In genomic region chr20:25549172-25549865, GRCh38 we compare ENCODE assay signal across 1 cellular context.
TF ChIP-seq lines count a peak whose summit lies in the region.

No MANE protein-coding gene starts in this region.

TF ChIP-seq in H1, 55 proteins besides CTCF, POLR2A, EP300 and RAD21:
- TF ChIP-seq NRF1 (IDR thresholded peaks at IDR 0.05; ENCODE audit: low read depth, low read length) (no peak), CHD2 (IDR thresholded peaks at IDR 0.05; ENCODE audit: low read length) (no peak), POU5F1 (IDR thresholded peaks at IDR 0.05; ENCODE audit: low read depth, low read length) (no peak), ASH2L (IDR thresholded peaks at IDR 0.05; ENCODE audit: low read length) (no peak), JUN (IDR thresholded peaks at IDR 0.05; ENCODE audit: low read depth, low read length) (no peak), CTBP2 (IDR thresholded peaks at IDR 0.05; ENCODE audit: borderline replicate concordance, insufficient read depth, insufficient read length, low read length) (no peak), MAX (IDR thresholded peaks at IDR 0.05) (no peak), FOSL1 (IDR thresholded peaks at IDR 0.05; ENCODE audit: insufficient read depth, low read depth, low read length) (no peak), TCF12 (IDR thresholded peaks at IDR 0.05; ENCODE audit: low read depth, low read length) (no peak), CEBPB (IDR thresholded peaks at IDR 0.05; ENCODE audit: low read depth, low read length) (no peak), KDM5A (IDR thresholded peaks at IDR 0.05; ENCODE audit: low read length) (no peak), GABPA (IDR thresholded peaks at IDR 0.05; ENCODE audit: borderline replicate concordance, insufficient read depth, low read length) (no peak), USF2 (IDR thresholded peaks at IDR 0.05; ENCODE audit: low read length) (no peak), NANOG (IDR thresholded peaks at IDR 0.05; ENCODE audit: insufficient read depth, low read depth, low read length, poor library complexity, severe bottlenecking) (no peak), SP4 (IDR thresholded peaks at IDR 0.05; ENCODE audit: low read length) (no peak), EGR1 (IDR thresholded peaks at IDR 0.05; ENCODE audit: borderline replicate concordance, low read depth, low read length) (no peak), ZNF274 (IDR thresholded peaks at IDR 0.05; ENCODE audit: borderline replicate concordance, extremely low read depth, low read length) (no peak), BACH1 (IDR thresholded peaks at IDR 0.05; ENCODE audit: low read length) (no peak), GTF2F1 (IDR thresholded peaks at IDR 0.05; ENCODE audit: borderline replicate concordance, low read depth, low read length) (no peak), RBBP5 (IDR thresholded peaks at IDR 0.05; ENCODE audit: borderline replicate concordance, low read depth, low read length) (no peak)
